9 cellular contexts compared by ENCODE assay signal in genomic region chr20:44990957-44991356, GRCh38. TPM values are rescaled to one million over a fixed set of nuclear protein-coding genes. Genes with fewer than 3 reads are reported as not detected.
A peak's percentile ranks its signal among the peaks of the same experiment; 100 is the strongest.
DNase-seq lines count a peak whose midpoint lies in the region; ATAC-seq and TF ChIP-seq lines count a peak whose summit lies in the region.
"Had no signal": no experiment of that assay in that cellular context is flagged by ENCODE, and none has a peak within 500 bp of the region (broad histone marks: within the 10 kb centered on the region; RNA-seq: fewer than 3 reads in every experiment).

No MANE protein-coding gene starts in this region.

- in situ Hi-C loops in GM23248 (cut with MboI): no loop called here

- H4K8ac ChIP-seq in trophoblast cell (ENCODE audit: low read depth, low read length): no peak overlapping the region

- CTCF ChIA-PET in A673 (lab: Charles Lee): interaction anchor here (1.0 kb wide), 1 partner anchor 21 kb away, joined by 4 read pairs; no protein-coding TSS in a partner anchor

- peaks cover 23% of the 10 kb centered on the region for H3F3A ChIP-seq in GM23248 (ENCODE audit: insufficient read depth)

- H3K27me3 ChIP-seq in A673 (replicated peaks; ENCODE audit: insufficient read depth, low read depth, low read length, poor library complexity) (no peaks in the 10 kb centered on the region), GM23248 (replicated peaks; ENCODE audit: insufficient read depth) (no peaks in the 10 kb centered on the region), adipocyte (replicated peaks; ENCODE audit: control insufficient read depth, insufficient read depth, low read length) (no peaks in the 10 kb centered on the region), trophoblast cell (ENCODE audit: insufficient read depth, low read length) (no peaks in the 10 kb centered on the region)

- no peaks in the 10 kb centered on the region for H3K9me2 ChIP-seq in GM23248 (ENCODE audit: insufficient read depth)

- no peak overlapping the region for H2BK120ac ChIP-seq in trophoblast cell (ENCODE audit: insufficient read depth, low read length, poor library complexity)

- H3K79me2 ChIP-seq in GM23248 (ENCODE audit: insufficient read depth) (peaks cover 37% of the 10 kb centered on the region), trophoblast cell (ENCODE audit: control insufficient read depth, insufficient read depth, low read length, poor library complexity) (no peaks in the 10 kb centered on the region)

- intact Hi-C loops in A673 (cut with micrococcal nuclease; ENCODE audit: unreplicated experiment): no loop called here

- H3K36me3 ChIP-seq in A673 (ENCODE audit: insufficient read depth, low read length, poor library complexity, severe bottlenecking): peaks cover 17% of the 10 kb centered on the region
- peaks cover 25% of the 10 kb centered on the region for H3K36me3 ChIP-seq in GM23248 (ENCODE audit: low read depth)
- peaks cover 13% of the 10 kb centered on the region for H3K36me3 ChIP-seq in adipocyte (ENCODE audit: control insufficient read depth, insufficient read depth, low read length, severe bottlenecking)
- H3K36me3 ChIP-seq in trophoblast cell (ENCODE audit: control insufficient read depth in 1 of 2, insufficient read depth in 2 of 2, low read length in 2 of 2): peaks cover 4 to 6% of the 10 kb centered on the region in 2 experiments

- no peaks in the 10 kb centered on the region for H3K79me1 ChIP-seq in trophoblast cell (ENCODE audit: low read length)

- H3K4me3 Mint-ChIP-seq in naive B cell: peak overlapping the region; percentile 57 to 83 (median 76)

- H3K27me3 Mint-ChIP-seq in naive B cell: no peaks in the 10 kb centered on the region

- no TSS peak for BruUV-seq in A673 (replicated peaks; lab: Mats Ljungman, UMichigan)

- no peak for TF ChIP-seq CTCF in A673 (conservative IDR thresholded peaks at IDR 0.05; ENCODE audit: low read depth, low read length)

- H2BK5ac ChIP-seq in trophoblast cell (ENCODE audit: low read depth, low read length, poor library complexity): no peak overlapping the region

- no peak overlapping the region for H3K18ac ChIP-seq in trophoblast cell (ENCODE audit: low read length)

- H3K4ac ChIP-seq in trophoblast cell (ENCODE audit: low read depth, low read length): no peak overlapping the region

- H3K4me2 ChIP-seq in GM23248 (ENCODE audit: unreplicated experiment) (peak overlapping the region; percentile 97), trophoblast cell (ENCODE audit: low read length) (no peak overlapping the region)

- no peaks in the 10 kb centered on the region for H3K9me3 ChIP-seq in A673 (ENCODE audit: low read depth, low read length, poor library complexity, severe bottlenecking)
- H3K9me3 ChIP-seq in GM23248 (ENCODE audit: low read depth): no peaks in the 10 kb centered on the region
- no peaks in the 10 kb centered on the region for H3K9me3 ChIP-seq in adipocyte (ENCODE audit: control insufficient read depth, low read length)
- no peaks in the 10 kb centered on the region for H3K9me3 ChIP-seq in trophoblast cell (ENCODE audit: insufficient read depth, low read depth, low read length)

- H3K36me3 Mint-ChIP-seq in naive B cell: peaks cover 27% of the 10 kb centered on the region in 2 donors

- H3K4me1 ChIP-seq in A673 (ENCODE audit: insufficient read depth, low read length, poor library complexity, severe bottlenecking): peaks cover 45% of the 10 kb centered on the region
- H3K4me1 ChIP-seq in GM23248 (ENCODE audit: insufficient read depth): peaks cover 29% of the 10 kb centered on the region
- peaks cover 27% of the 10 kb centered on the region for H3K4me1 ChIP-seq in adipocyte (ENCODE audit: control insufficient read depth, insufficient read depth, low read length)
- H3K4me1 ChIP-seq in trophoblast cell (ENCODE audit: control insufficient read depth in 1 of 2, insufficient read depth in 2 of 2, low read length in 2 of 2): no peaks in the 10 kb centered on the region

- ATAC-seq in naive B cell (ENCODE audit: low read depth in 2 of 2) (no peak), HG03095 (IDR thresholded peaks at IDR 0.05; ENCODE audit: unreplicated experiment) (no peak)

- H4K12ac ChIP-seq in trophoblast cell (ENCODE audit: low read depth, low read length): no peak overlapping the region

- H3K27ac ChIP-seq in A673 (ENCODE audit: low read depth, low read length, poor library complexity, severe bottlenecking) (peak overlapping the region; percentile 74), GM23248 (peak overlapping the region; percentile 69), trophoblast cell (ENCODE audit: low read depth, low read length) (no peak overlapping the region)

- POLR2A ChIA-PET in A673 (lab: Charles Lee; ENCODE audit: low non-redundant PET): no interaction called here

- H3K27ac Mint-ChIP-seq in naive B cell: peak overlapping the region; percentile 83 to 95 (median 92)

- H3K9me3 Mint-ChIP-seq in naive B cell: peaks cover 0 to 3% (median 0%) of the 10 kb centered on the region in 7 donors

- no peak for DNase-seq in A673 (ENCODE audit: low spot score)
- DNase-seq in GM23248: no peak
- DNase-seq in adipocyte (ENCODE audit: low read depth): peak; percentile 19
- no peak for DNase-seq in naive B cell
- DNase-seq in stimulated activated CD4-positive, alpha-beta T cell treated with anti-CD3 and anti-CD28 coated beads, Interleukin-15, amount 100 ng/mL, for 24 hours: no peak
- DNase-seq in foreskin melanocyte: no peak
- no peak for DNase-seq in trophoblast cell
- DNase-seq: amniotic stem cell had no signal

- H3K9ac ChIP-seq in GM23248: peak overlapping the region; percentile 78
- peak overlapping the region; percentile 74 for H3K9ac ChIP-seq in adipocyte (ENCODE audit: low read length)
- no peak overlapping the region for H3K9ac ChIP-seq in trophoblast cell (ENCODE audit: low read length)

- no peak overlapping the region for H2BK12ac ChIP-seq in trophoblast cell (ENCODE audit: low read length)

- H2AK5ac ChIP-seq in trophoblast cell (ENCODE audit: low read length): no peak overlapping the region

- H3K14ac ChIP-seq in trophoblast cell (ENCODE audit: low read length): no peak overlapping the region

- H3K4me1 Mint-ChIP-seq in naive B cell: peaks cover 41 to 63% (median 57%) of the 10 kb centered on the region in 3 donors

- H2AFZ ChIP-seq in GM23248 (peak overlapping the region; percentile 82), trophoblast cell (ENCODE audit: insufficient read depth, low read length, poor library complexity) (no peak overlapping the region)

- no peak overlapping the region for H3K23ac ChIP-seq in trophoblast cell (ENCODE audit: low read length)

- H4K91ac ChIP-seq in trophoblast cell (ENCODE audit: low read depth, low read length): no peak overlapping the region

- H3K4me3 ChIP-seq in A673 (ENCODE audit: low read depth, low read length, poor library complexity, severe bottlenecking): peak overlapping the region; percentile 20
- H3K4me3 ChIP-seq in GM23248: peak overlapping the region; percentile 72
- H3K4me3 ChIP-seq in adipocyte (ENCODE audit: low read length): peak overlapping the region; percentile 67
- H3K4me3 ChIP-seq in trophoblast cell (ENCODE audit: low read depth, low read length): no peak overlapping the region

- H4K20me1 ChIP-seq in GM23248 (ENCODE audit: insufficient read depth): no peaks in the 10 kb centered on the region

RNA-seq across cellular contexts. Expression of gene STK4, which starts 24.6 kb away (rescaled TPM):
- 52.7 and 53.2 TPM in 2 replicates for total RNA-seq in A673 (2021)
- total RNA-seq in GM23248 (2014; rRNA removed; shearing (Covaris generic)): 21.9 and 30.4 TPM in 2 replicates
- 33.4 and 35.1 TPM in 2 replicates for polyA plus RNA-seq in GM23248 (2016; fragmentation: Nextera tagmentation; extraction: Ambion mirVana)
- 100 to 1,000 TPM; 116 to 199 (median 173) TPM for polyA plus RNA-seq in naive B cell (ENCODE audit: low read depth in 6 of 6)
- 13.2 and 14.0 TPM in 2 replicates for polyA plus RNA-seq in trophoblast cell (2013)

RNA-seq across cellular contexts. Expression of gene TOMM34, which starts 30.8 kb away (rescaled TPM):
- 49.3 and 53.5 TPM in 2 replicates for total RNA-seq in A673 (2021)
- total RNA-seq in GM23248 (2014; rRNA removed; shearing (Covaris generic)): 53.0 and 63.8 TPM in 2 replicates
- 63.4 and 69.9 TPM in 2 replicates for polyA plus RNA-seq in GM23248 (2016; fragmentation: Nextera tagmentation; extraction: Ambion mirVana)
- polyA plus RNA-seq in naive B cell (ENCODE audit: low read depth in 6 of 6): 10 to 100 TPM; 24.8 to 49.1 (median 38.4) TPM
- polyA plus RNA-seq in trophoblast cell (2013): 40.4 and 42.2 TPM in 2 replicates
